ENCODE assay signal across 10 cellular contexts in the genomic region with DNA sequence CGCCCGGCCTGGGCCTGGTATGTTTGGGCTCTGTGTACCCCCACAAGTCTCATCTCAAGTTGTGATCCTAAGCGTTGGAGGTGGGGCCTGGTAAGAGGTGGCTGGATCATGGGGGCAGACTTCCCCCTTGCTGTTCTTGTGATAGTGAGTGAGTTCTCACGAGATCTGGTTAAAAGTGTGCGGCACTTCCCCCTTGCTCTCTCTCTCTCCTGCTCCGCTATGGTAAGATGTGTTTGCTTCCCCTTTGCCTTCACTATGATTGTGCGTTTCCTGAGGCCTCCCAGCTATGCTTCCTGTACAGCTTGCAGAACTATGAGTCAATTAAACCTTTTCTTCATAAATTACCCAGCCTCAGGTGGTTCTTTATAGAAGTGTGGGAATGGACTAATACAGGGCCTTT. TPM values are rescaled to one million over a fixed set of nuclear protein-coding genes. Genes with fewer than 3 reads are reported as not detected.
DNase-seq lines count a peak whose midpoint lies in the region; ATAC-seq lines count a peak whose summit lies in the region.
"Had no signal": no experiment of that assay in that cellular context is flagged by ENCODE, and none has a peak within 500 bp of the region (broad histone marks: within the 10 kb centered on the region; RNA-seq: fewer than 3 reads in every experiment).

No MANE protein-coding gene starts in this region.

- H3K36me3 ChIP-seq in naive thymus-derived CD4-positive, alpha-beta T cell (ENCODE audit: control insufficient read depth in 2 of 3, insufficient read depth in 3 of 3, low read length in 3 of 3), result no peaks in the 10 kb centered on the region
- H3K36me3 ChIP-seq in CD8-positive, alpha-beta memory T cell (ENCODE audit: insufficient read depth, low read length), result no peaks in the 10 kb centered on the region

- peak overlapping the region; percentile 64 for H3K27ac Mint-ChIP-seq in activated CD8-positive, alpha-beta memory T cell treated with anti-CD3 and anti-CD28 coated beads, Interleukin-2, amount 10 ng/mL, durations not matched to agents 7 days and 5 days
- H3K27ac Mint-ChIP-seq in activated CD8-positive, alpha-beta T cell treated with anti-CD3 and anti-CD28 coated beads, Interleukin-2, amount 10 ng/mL, durations not matched to agents 7 days and 5 days, result peak overlapping the region; percentile 60
- H3K27ac Mint-ChIP-seq in naive thymus-derived CD4-positive, alpha-beta T cell, result peak overlapping the region in 3 of 9 donors; percentile 10 to 80 (median 52)
- H3K27ac Mint-ChIP-seq in CD8-positive, alpha-beta memory T cell, result peak overlapping the region in 2 of 8 donors; percentile 19 to 49

- H3K27me3 Mint-ChIP-seq in activated CD8-positive, alpha-beta memory T cell treated with anti-CD3 and anti-CD28 coated beads, Interleukin-2, amount 10 ng/mL, durations not matched to agents 7 days and 5 days, result no peaks in the 10 kb centered on the region
- no peaks in the 10 kb centered on the region for H3K27me3 Mint-ChIP-seq in activated CD8-positive, alpha-beta T cell treated with anti-CD3 and anti-CD28 coated beads, Interleukin-2, amount 10 ng/mL, durations not matched to agents 7 days and 5 days (ENCODE audit: low read depth)
- no peaks in the 10 kb centered on the region for H3K27me3 Mint-ChIP-seq in naive thymus-derived CD4-positive, alpha-beta T cell
- H3K27me3 Mint-ChIP-seq in CD8-positive, alpha-beta memory T cell, result peaks cover 0 to 7% of the 10 kb centered on the region in 2 donors

- H3K4me3 Mint-ChIP-seq in activated CD8-positive, alpha-beta memory T cell treated with anti-CD3 and anti-CD28 coated beads, Interleukin-2, amount 10 ng/mL, durations not matched to agents 7 days and 5 days, result no peak overlapping the region
- no peak overlapping the region for H3K4me3 Mint-ChIP-seq in activated CD8-positive, alpha-beta T cell treated with anti-CD3 and anti-CD28 coated beads, Interleukin-2, amount 10 ng/mL, durations not matched to agents 7 days and 5 days
- peak overlapping the region in 3 of 10 donors; percentile 14 to 56 (median 28) for H3K4me3 Mint-ChIP-seq in naive thymus-derived CD4-positive, alpha-beta T cell
- H3K4me3 Mint-ChIP-seq in CD8-positive, alpha-beta memory T cell, result peak overlapping the region in 1 of 7 donors; percentile 41

- H3K4me3 ChIP-seq in naive thymus-derived CD4-positive, alpha-beta T cell (ENCODE audit: low read length), result no peak overlapping the region
- no peak overlapping the region for H3K4me3 ChIP-seq in CD8-positive, alpha-beta memory T cell (ENCODE audit: low read length)

- peak; percentile 74 for ATAC-seq in activated CD8-positive, alpha-beta memory T cell treated with anti-CD3 and anti-CD28 coated beads, Interleukin-2, amount 10 ng/mL, durations not matched to agents 7 days and 5 days
- no peak for ATAC-seq in activated CD8-positive, alpha-beta T cell treated with anti-CD3 and anti-CD28 coated beads, Interleukin-2, amount 10 ng/mL, durations not matched to agents 7 days and 5 days
- ATAC-seq in naive thymus-derived CD4-positive, alpha-beta T cell, result peak; percentile 63
- no peak for ATAC-seq in HG03571 (IDR thresholded peaks at IDR 0.05; ENCODE audit: unreplicated experiment)
- ATAC-seq in GM18498 (IDR thresholded peaks at IDR 0.05; ENCODE audit: unreplicated experiment), result no peak

- DNase-seq in activated CD8-positive, alpha-beta memory T cell treated with anti-CD3 and anti-CD28 coated beads, Interleukin-2, amount 10 ng/mL, durations not matched to agents 7 days and 5 days, result peak; percentile 61
- DNase-seq in activated CD8-positive, alpha-beta memory T cell treated with anti-CD3 and anti-CD28 coated beads, Interleukin-2, amount 50 U/mL, for 4 hours, result no peak
- peak; percentile 92 for DNase-seq in MV-4-11 (lab: John Stamatoyannopoulos, UW)
- DNase-seq in activated CD8-positive, alpha-beta T cell treated with anti-CD3 and anti-CD28 coated beads, Interleukin-2, amount 10 ng/mL, durations not matched to agents 7 days and 5 days, result no peak
- peak in 1 of 9 donors; percentile 1 for DNase-seq in naive thymus-derived CD4-positive, alpha-beta T cell
- no peak for DNase-seq in CD8-positive, alpha-beta memory T cell
- DNase-seq: left cardiac atrium, NCI-H510A had no signal

- no peaks in the 10 kb centered on the region for H3K27me3 ChIP-seq in naive thymus-derived CD4-positive, alpha-beta T cell (ENCODE audit: control insufficient read depth in 2 of 2, insufficient read depth in 2 of 2, low read length in 2 of 2)
- no peaks in the 10 kb centered on the region for H3K27me3 ChIP-seq in CD8-positive, alpha-beta memory T cell (ENCODE audit: insufficient read depth, low read length, poor library complexity, severe bottlenecking)

- intact Hi-C loops in naive thymus-derived CD4-positive, alpha-beta T cell (cut with micrococcal nuclease), result no loop called here

- CTCF ChIA-PET in activated CD8-positive, alpha-beta memory T cell treated with anti-CD3 and anti-CD28 coated beads, Interleukin-2, amount 10 ng/mL, durations not matched to agents 7 days and 5 days (lab: Charles Lee), result no interaction called here
- CTCF ChIA-PET in activated CD8-positive, alpha-beta T cell treated with anti-CD3 and anti-CD28 coated beads, Interleukin-2, amount 10 ng/mL, durations not matched to agents 7 days and 5 days (lab: Charles Lee), result no interaction called here
- CTCF ChIA-PET in naive thymus-derived CD4-positive, alpha-beta T cell (lab: Charles Lee), result interaction anchor here (0.6 kb wide), 1 partner anchor 37 kb away, joined by 3 read pairs; no protein-coding TSS in a partner anchor
- CTCF ChIA-PET in CD8-positive, alpha-beta memory T cell (lab: Charles Lee), result interaction anchor here (1.8 kb wide), 1 partner anchor 11 kb away, joined by 4 read pairs; no protein-coding TSS in a partner anchor

- peaks cover 12% of the 10 kb centered on the region for H3K36me3 Mint-ChIP-seq in activated CD8-positive, alpha-beta memory T cell treated with anti-CD3 and anti-CD28 coated beads, Interleukin-2, amount 10 ng/mL, durations not matched to agents 7 days and 5 days
- peaks cover 13% of the 10 kb centered on the region for H3K36me3 Mint-ChIP-seq in activated CD8-positive, alpha-beta T cell treated with anti-CD3 and anti-CD28 coated beads, Interleukin-2, amount 10 ng/mL, durations not matched to agents 7 days and 5 days (ENCODE audit: low read depth)
- H3K36me3 Mint-ChIP-seq in naive thymus-derived CD4-positive, alpha-beta T cell, result peaks cover 0 to 16% (median 3%) of the 10 kb centered on the region in 5 donors
- H3K36me3 Mint-ChIP-seq in CD8-positive, alpha-beta memory T cell, result no peaks in the 10 kb centered on the region

- H3K4me1 Mint-ChIP-seq in activated CD8-positive, alpha-beta memory T cell treated with anti-CD3 and anti-CD28 coated beads, Interleukin-2, amount 10 ng/mL, durations not matched to agents 7 days and 5 days, result peaks cover 36% of the 10 kb centered on the region
- H3K4me1 Mint-ChIP-seq in activated CD8-positive, alpha-beta T cell treated with anti-CD3 and anti-CD28 coated beads, Interleukin-2, amount 10 ng/mL, durations not matched to agents 7 days and 5 days (ENCODE audit: low read depth), result peaks cover 28% of the 10 kb centered on the region
- peaks cover 0 to 41% (median 9%) of the 10 kb centered on the region in 7 donors for H3K4me1 Mint-ChIP-seq in naive thymus-derived CD4-positive, alpha-beta T cell
- H3K4me1 Mint-ChIP-seq in CD8-positive, alpha-beta memory T cell, result peaks cover 13 to 23% (median 22%) of the 10 kb centered on the region in 3 donors

- no peaks in the 10 kb centered on the region for H3K9me3 Mint-ChIP-seq in activated CD8-positive, alpha-beta memory T cell treated with anti-CD3 and anti-CD28 coated beads, Interleukin-2, amount 10 ng/mL, durations not matched to agents 7 days and 5 days (ENCODE audit: low read depth)
- H3K9me3 Mint-ChIP-seq in activated CD8-positive, alpha-beta T cell treated with anti-CD3 and anti-CD28 coated beads, Interleukin-2, amount 10 ng/mL, durations not matched to agents 7 days and 5 days (ENCODE audit: insufficient read depth), result no peaks in the 10 kb centered on the region
- no peaks in the 10 kb centered on the region for H3K9me3 Mint-ChIP-seq in naive thymus-derived CD4-positive, alpha-beta T cell
- H3K9me3 Mint-ChIP-seq in CD8-positive, alpha-beta memory T cell, result no peaks in the 10 kb centered on the region

- peaks cover 0 to 6% of the 10 kb centered on the region in 2 donors for H3K4me1 ChIP-seq in naive thymus-derived CD4-positive, alpha-beta T cell (ENCODE audit: control insufficient read depth in 2 of 2, insufficient read depth in 2 of 2, low read length in 2 of 2)
- peaks cover 4% of the 10 kb centered on the region for H3K4me1 ChIP-seq in CD8-positive, alpha-beta memory T cell (ENCODE audit: insufficient read depth, low read length)

- H3K9me3 ChIP-seq in naive thymus-derived CD4-positive, alpha-beta T cell (ENCODE audit: control insufficient read depth in 2 of 3, low read length in 3 of 3), result no peaks in the 10 kb centered on the region
- no peaks in the 10 kb centered on the region for H3K9me3 ChIP-seq in CD8-positive, alpha-beta memory T cell (ENCODE audit: low read length)

- POLR2A ChIA-PET in activated CD8-positive, alpha-beta T cell treated with anti-CD3 and anti-CD28 coated beads, Interleukin-2, amount 10 ng/mL, durations not matched to agents 7 days and 5 days (lab: Charles Lee), result no interaction called here
- POLR2A ChIA-PET in naive thymus-derived CD4-positive, alpha-beta T cell (lab: Charles Lee), result interaction anchor here (1.1 kb wide), 1 partner anchor 12 kb away, joined by 4 read pairs; no protein-coding TSS in a partner anchor
- POLR2A ChIA-PET in CD8-positive, alpha-beta memory T cell (lab: Charles Lee), result no interaction called here

- no peak overlapping the region for H3K27ac ChIP-seq in naive thymus-derived CD4-positive, alpha-beta T cell (ENCODE audit: low read depth, low read length)
- no peak overlapping the region for H3K27ac ChIP-seq in CD8-positive, alpha-beta memory T cell (ENCODE audit: low read depth, low read length)

RNA-seq across cellular contexts. Expression of a gene that starts 53.0 kb away (rescaled TPM):
- total RNA-seq in activated CD8-positive, alpha-beta memory T cell treated with anti-CD3 and anti-CD28 coated beads, Interleukin-2, amount 10 ng/mL, durations not matched to agents 7 days and 5 days, result 1 to 10 TPM; 4.6 to 5.9 TPM
- total RNA-seq in activated CD8-positive, alpha-beta T cell treated with anti-CD3 and anti-CD28 coated beads, Interleukin-2, amount 10 ng/mL, durations not matched to agents 7 days and 5 days, result 1 to 10 TPM; 5.4 to 6.5 TPM
- 1 to 10 TPM; 2.1 to 7.2 (median 2.3) TPM for total RNA-seq in naive thymus-derived CD4-positive, alpha-beta T cell
- polyA plus RNA-seq in naive thymus-derived CD4-positive, alpha-beta T cell, result 1 to 10 TPM; 3.0 to 3.1 TPM
- total RNA-seq in CD8-positive, alpha-beta memory T cell, result 1 to 10 TPM; 3.5 to 3.9 TPM
- 8.0 TPM for polyA plus RNA-seq in CD8-positive, alpha-beta memory T cell

Comparison
In these comparisons a context has a peak if more than half of its experiments do, and no peak if none do; other contexts are left out.
1. DNase-seq: peak in activated CD8-positive, alpha-beta memory T cell treated with anti-CD3 and anti-CD28 coated beads, Interleukin-2, amount 10 ng/mL, durations not matched to agents 7 days and 5 days (single experiment) and MV-4-11 (single experiment); none in activated CD8-positive, alpha-beta memory T cell treated with anti-CD3 and anti-CD28 coated beads, Interleukin-2, amount 50 U/mL, for 4 hours (single experiment), activated CD8-positive, alpha-beta T cell treated with anti-CD3 and anti-CD28 coated beads, Interleukin-2, amount 10 ng/mL, durations not matched to agents 7 days and 5 days (single experiment) and CD8-positive, alpha-beta memory T cell (0 of 5).
2. ATAC-seq: peak in activated CD8-positive, alpha-beta memory T cell treated with anti-CD3 and anti-CD28 coated beads, Interleukin-2, amount 10 ng/mL, durations not matched to agents 7 days and 5 days (single experiment) and naive thymus-derived CD4-positive, alpha-beta T cell (single experiment); none in activated CD8-positive, alpha-beta T cell treated with anti-CD3 and anti-CD28 coated beads, Interleukin-2, amount 10 ng/mL, durations not matched to agents 7 days and 5 days (single experiment), HG03571 (single experiment) and GM18498 (single experiment).
3. CTCF ChIA-PET loops: an anchor here in naive thymus-derived CD4-positive, alpha-beta T cell (0.6 kb wide) and CD8-positive, alpha-beta memory T cell (1.8 kb wide); none called in activated CD8-positive, alpha-beta memory T cell treated with anti-CD3 and anti-CD28 coated beads, Interleukin-2, amount 10 ng/mL, durations not matched to agents 7 days and 5 days and activated CD8-positive, alpha-beta T cell treated with anti-CD3 and anti-CD28 coated beads, Interleukin-2, amount 10 ng/mL, durations not matched to agents 7 days and 5 days.